Comparison of ENCODE assay signal across 19 cellular contexts in genomic region chr3:194247350-194247740, GRCh38.
DNase-seq lines count a peak whose midpoint lies in the region; ATAC-seq, FAIRE-seq and TF ChIP-seq lines count a peak whose summit lies in the region.
"Had no signal": no experiment of that assay in that cellular context is flagged by ENCODE, and none has a peak within 500 bp of the region (broad histone marks: within the 10 kb centered on the region; RNA-seq: fewer than 3 reads in every experiment).

No MANE protein-coding gene starts in this region.

- WGBS in H1 (ENCODE audit: extremely low coverage in 1 of 2, insufficient coverage in 1 of 2, insufficient read length in 1 of 2, insufficient replicate concordance in 2 of 2, low coverage in 1 of 2, low lambda C conversion rate in 2 of 2, missing lambda C conversion rate in 1 of 2), 2 experiments = 89% methylated on average over 10 of the region's 10 CpGs; no CpG with 5 or more reads in 1 of the 2 experiments
- 100% methylated on average over 1 of the region's 10 CpGs for WGBS in trophoblast cell (ENCODE audit: extremely low coverage, insufficient coverage, insufficient read length)

- no peak overlapping the region for H2BK5ac ChIP-seq in H1 (ENCODE audit: low read depth, low read length)
- no peak overlapping the region for H2BK5ac ChIP-seq in trophoblast cell (ENCODE audit: low read depth, low read length, poor library complexity)

- H3K36me3 ChIP-seq in H1 (ENCODE audit: control insufficient read depth in 2 of 4, insufficient read depth in 4 of 4, low read length in 3 of 4) = no peaks in the 10 kb centered on the region
- no peaks in the 10 kb centered on the region for H3K36me3 ChIP-seq in trophoblast cell (ENCODE audit: control insufficient read depth in 1 of 2, insufficient read depth in 2 of 2, low read length in 2 of 2)
- H3K36me3 ChIP-seq in mucosa of descending colon (ENCODE audit: low read depth) = no peaks in the 10 kb centered on the region

- no peak overlapping the region for H3K56ac ChIP-seq in H1 (replicated peaks; ENCODE audit: insufficient read length, low read depth, low read length)

- no peak overlapping the region for H4K5ac ChIP-seq in H1 (ENCODE audit: insufficient read length, low read depth, low read length)

- no peak for TF ChIP-seq RAD21 in H1 (IDR thresholded peaks at IDR 0.05 in 1 of 2, conservative IDR thresholded peaks at IDR 0.05 in 1 of 2; ENCODE audit: low read depth in 2 of 2, low read length in 2 of 2)

- no peak overlapping the region for H2BK20ac ChIP-seq in H1 (ENCODE audit: low read length)

- H2AFZ ChIP-seq in H1 (ENCODE audit: low read length) = peak overlapping the region; percentile 47; the same call in 1 of the 2 replicates
- H2AFZ ChIP-seq in trophoblast cell (ENCODE audit: insufficient read depth, low read length, poor library complexity) = no peak overlapping the region

- H4K20me1 ChIP-seq in H1 (replicated peaks in 1 of 2; ENCODE audit: control insufficient read depth in 1 of 2, insufficient read depth in 2 of 2, low read length in 2 of 2) = no peaks in the 10 kb centered on the region

- TF ChIP-seq CTCF in H1 (IDR thresholded peaks at IDR 0.05; ENCODE audit: control extremely low read depth in 1 of 3, insufficient read depth in 1 of 3, low read depth in 1 of 3, low read length in 3 of 3) (no peak), mucosa of descending colon (IDR thresholded peaks at IDR 0.05) (no peak)

- H3K9ac ChIP-seq in H1 (replicated peaks in 1 of 4; ENCODE audit: extremely low read depth in 1 of 4, low read depth in 3 of 4, low read length in 3 of 4) (no peak overlapping the region), trophoblast cell (ENCODE audit: low read length) (no peak overlapping the region)
- H3K9ac ChIP-seq: SK-N-SH had no signal

- H3K4me1 ChIP-seq in H1 (replicated peaks in 1 of 4; ENCODE audit: control insufficient read depth in 3 of 4, insufficient read depth in 4 of 4, low read length in 3 of 4) (peaks cover 0 to 11% (median 3%) of the 10 kb centered on the region in 4 experiments; a peak in 4 of 7 replicates), trophoblast cell (ENCODE audit: control insufficient read depth in 1 of 2, insufficient read depth in 2 of 2, low read length in 2 of 2) (peaks cover 0 to 4% of the 10 kb centered on the region in 2 experiments), mucosa of descending colon (ENCODE audit: low read depth) (peaks cover 13% of the 10 kb centered on the region)

- H3K9me3 ChIP-seq in H1 (ENCODE audit: insufficient read depth in 2 of 2, low read depth in 1 of 2, low read length in 1 of 2) (no peaks in the 10 kb centered on the region), trophoblast cell (ENCODE audit: insufficient read depth, low read depth, low read length) (peaks cover 2% of the 10 kb centered on the region), mucosa of descending colon (no peaks in the 10 kb centered on the region)
- H3K9me3 ChIP-seq: SK-N-SH had no signal

- no peak overlapping the region for H2AK5ac ChIP-seq in H1 (ENCODE audit: low read depth, low read length)
- no peak overlapping the region for H2AK5ac ChIP-seq in trophoblast cell (ENCODE audit: low read length)

- no peaks in the 10 kb centered on the region for H3K23me2 ChIP-seq in H1 (ENCODE audit: low read depth, low read length)

- H3K79me1 ChIP-seq in H1 (ENCODE audit: low read depth, low read length) (no peaks in the 10 kb centered on the region), trophoblast cell (ENCODE audit: low read length) (peaks cover 1% of the 10 kb centered on the region)

- no peak overlapping the region for H4K8ac ChIP-seq in H1 (ENCODE audit: extremely low read depth, insufficient read depth, low read length)
- H4K8ac ChIP-seq in trophoblast cell (ENCODE audit: low read depth, low read length) = no peak overlapping the region

- no peak overlapping the region for H4K12ac ChIP-seq in trophoblast cell (ENCODE audit: low read depth, low read length)

- H2BK12ac ChIP-seq in H1 (ENCODE audit: low read depth, low read length) = no peak overlapping the region
- no peak overlapping the region for H2BK12ac ChIP-seq in trophoblast cell (ENCODE audit: low read length)

- no peak overlapping the region for H3K27ac ChIP-seq in H1 (ENCODE audit: low read depth, low read length)
- no peak overlapping the region for H3K27ac ChIP-seq in trophoblast cell (ENCODE audit: low read depth, low read length)
- H3K27ac ChIP-seq: 22Rv1, HL-60 had no signal

- H3K14ac ChIP-seq in H1 (ENCODE audit: insufficient read length) (no peak overlapping the region), trophoblast cell (ENCODE audit: low read length) (no peak overlapping the region)

- TF ChIP-seq POLR2A in H1 (IDR thresholded peaks at IDR 0.05; ENCODE audit: control extremely low read depth in 1 of 2, low read depth in 2 of 2, low read length in 2 of 2) = no peak

- H3K27me3 ChIP-seq in H1 (replicated peaks in 1 of 4; ENCODE audit: control insufficient read depth in 3 of 4, extremely low read depth in 1 of 4, insufficient read depth in 3 of 4, low read length in 3 of 4) = no peaks in the 10 kb centered on the region
- H3K27me3 ChIP-seq in trophoblast cell (ENCODE audit: insufficient read depth, low read length) = no peaks in the 10 kb centered on the region

- H3K4ac ChIP-seq in H1 (replicated peaks; ENCODE audit: insufficient read length, low read depth, low read length) (no peak overlapping the region), trophoblast cell (ENCODE audit: low read depth, low read length) (no peak overlapping the region)

- H3K18ac ChIP-seq in H1 (ENCODE audit: extremely low read depth, low read length) (no peak overlapping the region), trophoblast cell (ENCODE audit: low read length) (no peak overlapping the region)

- no peak for TF ChIP-seq EP300 in H1 (IDR thresholded peaks at IDR 0.05; ENCODE audit: borderline replicate concordance in 1 of 2, low read depth in 2 of 2, low read length in 2 of 2)

- H2BK15ac ChIP-seq in H1 (ENCODE audit: low read length) = no peak overlapping the region

- H3K4me3 ChIP-seq in H1 (ENCODE audit: extremely low read depth in 1 of 4, insufficient read depth in 2 of 4, low read depth in 3 of 4, low read length in 4 of 4) (no peak overlapping the region), trophoblast cell (ENCODE audit: low read depth, low read length) (no peak overlapping the region), mucosa of descending colon (no peak overlapping the region)

- intact Hi-C loops in mucosa of descending colon (cut with DNase I, micrococcal nuclease) = no loop called here

- POLR2A ChIA-PET in H1 (lab: Charles Lee; ENCODE audit: partially characterized antibody) = no interaction called here

- H2BK120ac ChIP-seq in H1 (replicated peaks; ENCODE audit: low read depth, low read length) (no peak overlapping the region), trophoblast cell (ENCODE audit: insufficient read depth, low read length, poor library complexity) (no peak overlapping the region)

- ATAC-seq in mucosa of descending colon = no peak

- no peak for FAIRE-seq in H1 (lab: Jason Lieb, UNC)

- CTCF ChIA-PET in H1 (lab: Charles Lee; ENCODE audit: partially characterized antibody) = interaction anchor here (1.0 to 3.5 kb wide), 6 partner anchors 23 to 81 kb away, joined by 3 to 17 read pairs (median 8); no protein-coding TSS in a partner anchor

- H3K23ac ChIP-seq in H1 (ENCODE audit: insufficient read length) (no peak overlapping the region), trophoblast cell (ENCODE audit: low read length) (no peak overlapping the region)

- H3K79me2 ChIP-seq in H1 (ENCODE audit: control insufficient read depth in 1 of 2, insufficient read depth in 2 of 2, low read length in 2 of 2) (no peaks in the 10 kb centered on the region), trophoblast cell (ENCODE audit: control insufficient read depth, insufficient read depth, low read length, poor library complexity) (no peaks in the 10 kb centered on the region)

- H3K4me2 ChIP-seq in H1 (ENCODE audit: insufficient read depth in 1 of 2, low read depth in 2 of 2, low read length in 2 of 2) = no peak overlapping the region
- H3K4me2 ChIP-seq in trophoblast cell (ENCODE audit: low read length) = no peak overlapping the region
- H3K4me2 ChIP-seq: SK-N-SH had no signal

- DNase-seq in activated CD8-positive, alpha-beta memory T cell treated with anti-CD3 and anti-CD28 coated beads for 24 hours = peak; percentile 7
- DNase-seq in activated CD8-positive, alpha-beta memory T cell treated with anti-CD3 and anti-CD28 coated beads, Interleukin-2, amount 50 U/mL, for 48 hours = no peak
- DNase-seq in H1 (ENCODE audit: low read depth in 1 of 2, low spot score in 2 of 2) = peak in 1 of 2 experiments; percentile 24
- DNase-seq in trophoblast cell = peak; percentile 25 to 86
- DNase-seq in GM03348 (ENCODE audit: low spot score) = no peak
- no peak for DNase-seq in stimulated activated CD4-positive, alpha-beta T cell treated with anti-CD3 and anti-CD28 coated beads, Interleukin-2, amount 100 ng/mL, for 48 hours
- DNase-seq in mucosa of descending colon = no peak
- DNase-seq: Calu3, Karpas-422, NCI-H1092 treated with DMSO at 0.1 percent for 48 hours, NCI-H1436, NCI-H187 treated with DMSO at 0.1 percent for 48 hours, NCI-H2107, NCI-H446, NCI-H524 treated with DMSO at 0.1 percent for 48 hours, NCI-H774, SK-N-SH had no signal

- no peak overlapping the region for H4K91ac ChIP-seq in H1 (replicated peaks; ENCODE audit: insufficient read length, low read length)
- no peak overlapping the region for H4K91ac ChIP-seq in trophoblast cell (ENCODE audit: low read depth, low read length)

TF ChIP-seq in H1, 55 proteins besides CTCF, POLR2A, EP300 and RAD21 (continues in another document):
- no peak for TF ChIP-seq CBX8 (IDR thresholded peaks at IDR 0.05; ENCODE audit: borderline replicate concordance, low read depth, low read length)
- TF ChIP-seq CHD1 (IDR thresholded peaks at IDR 0.05; ENCODE audit: low read depth, low read length) = no peak
- TF ChIP-seq KDM1A (IDR thresholded peaks at IDR 0.05; ENCODE audit: borderline replicate concordance, low read length) = no peak
- TF ChIP-seq YY1 (IDR thresholded peaks at IDR 0.05; ENCODE audit: low read depth, low read length) = no peak
- no peak for TF ChIP-seq TEAD4 (IDR thresholded peaks at IDR 0.05; ENCODE audit: low read depth, low read length)
- TF ChIP-seq HDAC2 (IDR thresholded peaks at IDR 0.05; ENCODE audit: borderline replicate concordance in 1 of 2, low read depth in 2 of 2, low read length in 2 of 2) = no peak
- TF ChIP-seq CHD2 (IDR thresholded peaks at IDR 0.05; ENCODE audit: low read length) = no peak
- TF ChIP-seq USF2 (IDR thresholded peaks at IDR 0.05; ENCODE audit: low read length) = no peak
- no peak for TF ChIP-seq GTF2F1 (IDR thresholded peaks at IDR 0.05; ENCODE audit: borderline replicate concordance, low read depth, low read length)

Comparison
In these comparisons a context has a peak if more than half of its experiments do, and no peak if none do; other contexts are left out.
1. DNase-seq: peak in activated CD8-positive, alpha-beta memory T cell treated with anti-CD3 and anti-CD28 coated beads for 24 hours (single experiment) and trophoblast cell (2 of 2); none in activated CD8-positive, alpha-beta memory T cell treated with anti-CD3 and anti-CD28 coated beads, Interleukin-2, amount 50 U/mL, for 48 hours (single experiment), GM03348 (single experiment), stimulated activated CD4-positive, alpha-beta T cell treated with anti-CD3 and anti-CD28 coated beads, Interleukin-2, amount 100 ng/mL, for 48 hours (0 of 2) and mucosa of descending colon (0 of 3).